ENCODE assay signal across 7 cellular contexts in the genomic region with DNA sequence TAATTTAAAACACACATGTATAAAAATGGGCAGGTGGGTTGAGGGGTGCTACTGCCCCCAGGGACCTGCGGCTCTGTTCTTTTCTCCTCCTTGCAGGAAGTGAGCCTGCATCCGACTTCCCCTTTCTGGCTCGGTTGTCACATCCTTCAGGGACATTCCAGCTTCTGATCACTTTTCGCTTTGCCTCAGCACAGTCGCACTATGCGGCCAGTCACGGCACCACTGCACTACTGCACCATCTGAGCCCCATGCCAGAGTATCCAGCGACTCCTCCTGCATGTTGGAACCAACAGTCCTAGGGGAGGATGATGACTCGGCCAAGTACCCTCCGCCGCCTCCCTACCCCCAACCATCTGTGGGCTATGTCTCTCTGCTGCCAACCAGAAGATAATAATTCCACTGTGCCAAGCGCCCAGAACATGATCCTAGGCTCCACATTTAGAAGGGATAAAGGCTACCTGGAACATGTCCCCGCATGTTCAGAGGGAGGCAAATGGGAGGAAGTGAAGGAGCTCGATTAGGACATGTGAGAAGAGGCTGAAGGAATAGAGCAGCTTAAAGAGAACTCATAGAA. TPM values are rescaled to one million over a fixed set of nuclear protein-coding genes. Genes with fewer than 3 reads are reported as not detected.
DNase-seq lines count a peak whose midpoint lies in the region; ATAC-seq, FAIRE-seq and TF ChIP-seq lines count a peak whose summit lies in the region.

No MANE protein-coding gene starts in this region.

- H3K4me1 ChIP-seq in MM.1S (ENCODE audit: low read length) (peaks cover 66% of the 10 kb centered on the region), astrocyte (ENCODE audit: insufficient read depth, low read length) (peaks cover 71% of the 10 kb centered on the region), mesendoderm (ENCODE audit: control insufficient read depth, low read depth, low read length) (peaks cover 44% of the 10 kb centered on the region)

- H3K9ac ChIP-seq in MM.1S (ENCODE audit: low read length) (peak overlapping the region; percentile 59), astrocyte (ENCODE audit: low read length) (peak overlapping the region; percentile 38), mesendoderm (ENCODE audit: low read length) (no peak overlapping the region)

- peaks cover 77% of the 10 kb centered on the region for H3K4me1 Mint-ChIP-seq in astrocyte (ENCODE audit: low read depth, unreplicated experiment)

- H2AFZ ChIP-seq in MM.1S (ENCODE audit: low read length) (peak overlapping the region; percentile 27), astrocyte (ENCODE audit: low read depth, low read length) (no peak overlapping the region)

- WGBS in mesendoderm (ENCODE audit: extremely low coverage, insufficient coverage, low lambda C conversion rate) = no CpG with 5 or more reads among the region's 14 CpGs

- H3K9me3 ChIP-seq in MM.1S (replicated peaks; ENCODE audit: insufficient read depth, low read length) (no peaks in the 10 kb centered on the region), astrocyte (ENCODE audit: insufficient read depth, low read depth, low read length) (no peaks in the 10 kb centered on the region)

- H3K36me3 ChIP-seq in MM.1S (replicated peaks; ENCODE audit: insufficient read depth, low read length) (no peaks in the 10 kb centered on the region), astrocyte (ENCODE audit: insufficient read depth, low read length) (peaks cover 36% of the 10 kb centered on the region), mesendoderm (ENCODE audit: control insufficient read depth, insufficient read depth, low read length) (no peaks in the 10 kb centered on the region)

- no peak overlapping the region for H3K23ac ChIP-seq in mesendoderm (ENCODE audit: low read length)

- H4K5ac ChIP-seq in mesendoderm (ENCODE audit: low read length) = no peak overlapping the region

- peak overlapping the region; percentile 12 for H3K56ac ChIP-seq in mesendoderm (ENCODE audit: low read length)

- H3K79me1 ChIP-seq in mesendoderm (ENCODE audit: low read length) = peaks cover 36% of the 10 kb centered on the region

- peak overlapping the region; percentile 80 for H3K27ac ChIP-seq in MM.1S (ENCODE audit: low read length)
- H3K27ac ChIP-seq in astrocyte (ENCODE audit: low read depth, low read length) = peak overlapping the region; percentile 78
- H3K27ac ChIP-seq in mesendoderm (ENCODE audit: low read depth, low read length) = no peak overlapping the region

- H2BK120ac ChIP-seq in mesendoderm (ENCODE audit: low read depth, low read length) = no peak overlapping the region

- no peak overlapping the region for H2BK15ac ChIP-seq in mesendoderm (replicated peaks; ENCODE audit: low read depth)

- peaks cover 17% of the 10 kb centered on the region for H3K36me3 Mint-ChIP-seq in astrocyte (ENCODE audit: low read depth, unreplicated experiment)

- H2BK5ac ChIP-seq in mesendoderm (ENCODE audit: low read length) = peak overlapping the region; percentile 48

- no peak for DNase-seq in MM.1S
- no peak for DNase-seq in astrocyte (ENCODE audit: low read depth)
- DNase-seq in mesendoderm = no peak
- DNase-seq in NCI-H146 (lab: John Stamatoyannopoulos, UW) = no peak
- no peak for DNase-seq in H4 (ENCODE audit: low spot score)

- H3K9me3 Mint-ChIP-seq in astrocyte (ENCODE audit: unreplicated experiment) = no peaks in the 10 kb centered on the region

- ATAC-seq in GM18502 (IDR thresholded peaks at IDR 0.05; ENCODE audit: poor library complexity, unreplicated experiment) (peak; percentile 45), GM21737 (IDR thresholded peaks at IDR 0.05; ENCODE audit: unreplicated experiment) (peak; percentile 39)

- H4K8ac ChIP-seq in mesendoderm (ENCODE audit: low read depth, low read length) = no peak overlapping the region

- H2AK5ac ChIP-seq in mesendoderm (ENCODE audit: low read length) = no peak overlapping the region

- H3K4me3 ChIP-seq in MM.1S (ENCODE audit: low read length) (peak overlapping the region; percentile 56), astrocyte (ENCODE audit: insufficient read depth, low read depth, low read length) (no peak overlapping the region), mesendoderm (ENCODE audit: low read length) (no peak overlapping the region)

- H4K20me1 ChIP-seq in MM.1S (ENCODE audit: insufficient read depth, low read length) (no peaks in the 10 kb centered on the region), astrocyte (ENCODE audit: insufficient read depth, low read length) (peaks cover 79% of the 10 kb centered on the region)

- peaks cover 45% of the 10 kb centered on the region for H3F3A ChIP-seq in MM.1S (ENCODE audit: insufficient read depth, low read length)

- H3K4me2 ChIP-seq in MM.1S (ENCODE audit: low read depth, low read length) = peak overlapping the region; percentile 98
- peak overlapping the region; percentile 39 for H3K4me2 ChIP-seq in astrocyte (ENCODE audit: low read length)
- no peak overlapping the region for H3K4me2 ChIP-seq in mesendoderm (ENCODE audit: low read length)

- no peaks in the 10 kb centered on the region for H3K9me2 ChIP-seq in MM.1S (replicated peaks; ENCODE audit: insufficient read depth, low read length)

- H3K4me3 Mint-ChIP-seq in astrocyte (ENCODE audit: unreplicated experiment) = peak overlapping the region; percentile 50

- H3K27me3 ChIP-seq in MM.1S (replicated peaks; ENCODE audit: insufficient read depth, low read length) = no peaks in the 10 kb centered on the region
- H3K27me3 ChIP-seq in astrocyte (ENCODE audit: insufficient read depth, low read length) = no peaks in the 10 kb centered on the region
- no peaks in the 10 kb centered on the region for H3K27me3 ChIP-seq in mesendoderm (ENCODE audit: insufficient read depth, low read length, poor library complexity)

- H3K27me3 Mint-ChIP-seq in astrocyte (ENCODE audit: low read depth, unreplicated experiment) = no peaks in the 10 kb centered on the region

- TF ChIP-seq CTCF in MM.1S (IDR thresholded peaks at IDR 0.05; ENCODE audit: low read length) (no peak), astrocyte (IDR thresholded peaks at IDR 0.05; ENCODE audit: insufficient read depth, low read depth, low read length) (no peak)

- peak overlapping the region; percentile 89 for H3K27ac Mint-ChIP-seq in astrocyte (ENCODE audit: unreplicated experiment)

- no peak overlapping the region for H3K4ac ChIP-seq in mesendoderm (ENCODE audit: low read depth, low read length)

- peak overlapping the region; percentile 53 for H3K18ac ChIP-seq in mesendoderm (ENCODE audit: low read length)

- H3K79me2 ChIP-seq in MM.1S (ENCODE audit: low read length) = peaks cover 90% of the 10 kb centered on the region
- H3K79me2 ChIP-seq in astrocyte (ENCODE audit: insufficient read depth, low read length) = peaks cover 97% of the 10 kb centered on the region
- H3K79me2 ChIP-seq in mesendoderm (ENCODE audit: control insufficient read depth, insufficient read depth, low read length) = peaks cover 45% of the 10 kb centered on the region

- no peak for FAIRE-seq in astrocyte (lab: Jason Lieb, UNC)

RNA-seq across cellular contexts. Expression of a gene that starts 17.6 kb away (rescaled TPM):
- 94.3 and 102 TPM in 2 replicates for total RNA-seq in astrocyte
- 32.7 TPM for polyA plus RNA-seq in mesendoderm (2013, experiment 1 of 2)
- polyA plus RNA-seq in mesendoderm (2013, experiment 2 of 2) = 32.9 TPM
- 4.1 and 8.5 TPM in 2 replicates for total RNA-seq in H4 (2014; rRNA removed; shearing (Covaris generic))
